In genomic region chr11:75850787-75851186, GRCh38 we compare ENCODE assay signal across 11 cellular contexts. TPM values are rescaled to one million over a fixed set of nuclear protein-coding genes. Genes with fewer than 3 reads are reported as not detected.
DNase-seq lines count a peak whose midpoint lies in the region; ATAC-seq and TF ChIP-seq lines count a peak whose summit lies in the region.
"Had no signal": no experiment of that assay in that cellular context is flagged by ENCODE, and none has a peak within 500 bp of the region (broad histone marks: within the 10 kb centered on the region; RNA-seq: fewer than 3 reads in every experiment).

No MANE protein-coding gene starts in this region.

- TF ChIP-seq CTCF in fibroblast of villous mesenchyme (IDR thresholded peaks at IDR 0.05; ENCODE audit: insufficient read depth, low read depth, low read length) (no peak), gastrocnemius medialis (IDR thresholded peaks at IDR 0.05 in 4 of 5, conservative IDR thresholded peaks at IDR 0.05 in 1 of 5) (no peak)

- DNase-seq in GF-D8 (lab: John Stamatoyannopoulos, UW): peak; percentile 14
- DNase-seq in fibroblast of villous mesenchyme (ENCODE audit: low read depth): peak; percentile 51
- no peak for DNase-seq in gastrocnemius medialis
- no peak for DNase-seq in epidermal melanocyte (ENCODE audit: insufficient read length, low spot score)
- DNase-seq: activated CD4-positive, alpha-beta memory T cell treated with anti-CD3 and anti-CD28 coated beads for 36 hours; amygdala; NCI-H2171 had no signal

- in situ Hi-C loops in gastrocnemius medialis (cut with MboI; ENCODE audit: low sequenced_read_pairs in 4 of 4): no loop called here

- H3K36me3 ChIP-seq in gastrocnemius medialis: no peaks in the 10 kb centered on the region

- H3K4me1 ChIP-seq in gastrocnemius medialis: peaks cover 23 to 32% of the 10 kb centered on the region in 2 donors

- no peaks in the 10 kb centered on the region for H3K27me3 ChIP-seq in gastrocnemius medialis

- H3K4me3 ChIP-seq in fibroblast of villous mesenchyme (ENCODE audit: low read depth, low read length) (no peak overlapping the region), gastrocnemius medialis (peak overlapping the region in 1 of 4 donors; percentile 9)

- H3K9me3 ChIP-seq in gastrocnemius medialis: no peaks in the 10 kb centered on the region

- intact Hi-C loops in gastrocnemius medialis (cut with DNase I; ENCODE audit: low total_unique reads): loop anchor here (5.0 kb wide), 1 partner anchor 33 kb away; the partner anchor contains the start of gene UVRAG

- peak overlapping the region; percentile 60 to 76 (median 70) for H3K27ac ChIP-seq in gastrocnemius medialis

- ATAC-seq in SK-N-SH treated with all-trans-retinoic acid at 6 μM for 48 hours (peak; percentile 51; the same call in 2 of the 3 replicates), gastrocnemius medialis (peak; percentile 41 to 53), GM21576 (IDR thresholded peaks at IDR 0.05; ENCODE audit: unreplicated experiment) (no peak), HG02885 (IDR thresholded peaks at IDR 0.05; ENCODE audit: poor library complexity, unreplicated experiment) (no peak), GM18867 (IDR thresholded peaks at IDR 0.05; ENCODE audit: unreplicated experiment) (no peak)

- no peak for TF ChIP-seq POLR2A in gastrocnemius medialis (IDR thresholded peaks at IDR 0.05)

TF ChIP-seq in SK-N-SH treated with all-trans-retinoic acid at 6 μM for 48 hours, 23 proteins besides CTCF, POLR2A, EP300 and RAD21:
- TF ChIP-seq ARNTL (CRISPR knock-in tag; IDR thresholded peaks at IDR 0.05; ENCODE audit: borderline replicate concordance, low read depth) (no peak), ZC3H10 (CRISPR knock-in tag; IDR thresholded peaks at IDR 0.05) (no peak), PPARA (CRISPR knock-in tag; IDR thresholded peaks at IDR 0.05; ENCODE audit: borderline replicate concordance) (no peak), ISL1 (CRISPR knock-in tag; IDR thresholded peaks at IDR 0.05) (no peak), RARB (CRISPR knock-in tag; IDR thresholded peaks at IDR 0.05) (no peak), CSRNP3 (CRISPR knock-in tag; IDR thresholded peaks at IDR 0.05) (no peak), ZFP30 (CRISPR knock-in tag; IDR thresholded peaks at IDR 0.05) (no peak), ZNF8 (CRISPR knock-in tag; IDR thresholded peaks at IDR 0.05) (no peak), ZNF565 (CRISPR knock-in tag; conservative IDR thresholded peaks at IDR 0.05; ENCODE audit: low read depth) (no peak), POU6F1 (CRISPR knock-in tag; IDR thresholded peaks at IDR 0.05; ENCODE audit: borderline replicate concordance, low read depth) (no peak), SNAI2 (CRISPR knock-in tag; IDR thresholded peaks at IDR 0.05) (no peak), ZFP3 (CRISPR knock-in tag; IDR thresholded peaks at IDR 0.05) (no peak), GLIS3 (CRISPR knock-in tag; IDR thresholded peaks at IDR 0.05) (no peak), TCF4 (CRISPR knock-in tag; IDR thresholded peaks at IDR 0.05; ENCODE audit: borderline replicate concordance) (no peak), BACH2 (CRISPR knock-in tag; IDR thresholded peaks at IDR 0.05; ENCODE audit: borderline replicate concordance) (no peak), ZNF70 (CRISPR knock-in tag; IDR thresholded peaks at IDR 0.05) (no peak), PATZ1 (CRISPR knock-in tag; IDR thresholded peaks at IDR 0.05; ENCODE audit: borderline replicate concordance) (no peak), CREB5 (CRISPR knock-in tag; IDR thresholded peaks at IDR 0.05; ENCODE audit: low read depth) (no peak), ESRRG (CRISPR knock-in tag; IDR thresholded peaks at IDR 0.05) (no peak)

RNA-seq across cellular contexts. Expression of gene UVRAG, which starts 35.8 kb away (rescaled TPM):
- total RNA-seq in fibroblast of villous mesenchyme (22.9 and 37.1 TPM in 2 replicates), gastrocnemius medialis (10 to 100 TPM; 16.6 to 22.1 (median 19.3) TPM)

Comparison
In these comparisons a context has a peak if more than half of its experiments do, and no peak if none do; other contexts are left out.
1. DNase-seq: peak in GF-D8 (single experiment) and fibroblast of villous mesenchyme (single experiment); none in gastrocnemius medialis (0 of 2) and epidermal melanocyte (single experiment).
2. ATAC-seq: peak in SK-N-SH treated with all-trans-retinoic acid at 6 μM for 48 hours (single experiment) and gastrocnemius medialis (2 of 2); none in GM21576 (single experiment), HG02885 (single experiment) and GM18867 (single experiment).